15 cellular contexts compared by ENCODE assay signal in the genomic region with DNA sequence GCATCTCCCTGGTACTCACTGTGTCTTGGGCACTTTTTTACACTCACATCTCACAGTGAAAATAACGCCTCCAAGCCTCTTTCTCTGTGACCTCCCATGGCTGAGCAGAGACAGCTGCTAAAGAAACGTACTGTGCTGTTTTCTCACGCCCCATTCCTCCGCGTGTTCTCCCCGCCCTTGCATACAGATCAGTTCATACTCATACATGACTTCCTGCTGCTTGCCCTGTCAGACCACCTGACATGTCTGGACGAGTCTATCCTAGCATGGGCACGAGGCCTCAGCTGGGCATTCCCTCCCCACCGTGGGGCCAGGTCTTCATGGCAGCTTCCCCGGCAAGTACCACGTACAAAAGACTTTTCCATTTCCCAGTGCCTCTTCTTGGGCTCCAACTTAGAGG. TPM values are rescaled to one million over a fixed set of nuclear protein-coding genes. Genes with fewer than 3 reads are reported as not detected.
DNase-seq lines count a peak whose midpoint lies in the region; ATAC-seq and TF ChIP-seq lines count a peak whose summit lies in the region.
"Had no signal": no experiment of that assay in that cellular context is flagged by ENCODE, and none has a peak within 500 bp of the region (broad histone marks: within the 10 kb centered on the region; RNA-seq: fewer than 3 reads in every experiment).

No MANE protein-coding gene starts in this region.

- no peak for ATAC-seq in CD4-positive, CD25-positive, alpha-beta regulatory T cell (ENCODE audit: low read depth in 2 of 2)
- peak; percentile 78 for ATAC-seq in HG03066 (IDR thresholded peaks at IDR 0.05; ENCODE audit: low read depth, unreplicated experiment)
- ATAC-seq: left ventricle myocardium superior had no signal

- H3K4me1 Mint-ChIP-seq in CD4-positive, CD25-positive, alpha-beta regulatory T cell: peaks cover 0 to 22% (median 12%) of the 10 kb centered on the region in 4 donors
- peaks cover 22% of the 10 kb centered on the region for H3K4me1 Mint-ChIP-seq in chondrocyte (ENCODE audit: low read depth)

- no peak overlapping the region for H3K27ac ChIP-seq in CD4-positive, CD25-positive, alpha-beta regulatory T cell (ENCODE audit: insufficient read depth, low read length, poor library complexity, severe bottlenecking)
- H3K27ac ChIP-seq in left ventricle myocardium inferior (replicated peaks): no peak overlapping the region
- H3K27ac ChIP-seq: upper lobe of left lung had no signal

- H3K27me3 Mint-ChIP-seq in CD4-positive, CD25-positive, alpha-beta regulatory T cell: no peaks in the 10 kb centered on the region
- no peaks in the 10 kb centered on the region for H3K27me3 Mint-ChIP-seq in chondrocyte (ENCODE audit: low read depth)

- peaks cover 0 to 4% of the 10 kb centered on the region in 2 experiments for H3K9me3 ChIP-seq in CD4-positive, CD25-positive, alpha-beta regulatory T cell (ENCODE audit: control insufficient read depth in 2 of 2, low read length in 2 of 2)
- H3K9me3 ChIP-seq in left ventricle myocardium inferior (replicated peaks): peaks cover 9% of the 10 kb centered on the region

- no peaks in the 10 kb centered on the region for H3K4me1 ChIP-seq in CD4-positive, CD25-positive, alpha-beta regulatory T cell (ENCODE audit: control insufficient read depth, insufficient read depth, low read length, poor library complexity, severe bottlenecking)
- H3K4me1 ChIP-seq in left ventricle myocardium inferior: no peaks in the 10 kb centered on the region
- H3K4me1 ChIP-seq: upper lobe of left lung had no signal

- intact Hi-C loops in left ventricle myocardium inferior (cut with micrococcal nuclease): no loop called here

- peak in 1 of 3 donors; percentile 48 for DNase-seq in CD4-positive, CD25-positive, alpha-beta regulatory T cell
- DNase-seq in GM19240 (ENCODE audit: insufficient read length, low spot score): peak; percentile 23
- no peak for DNase-seq in chondrocyte (ENCODE audit: low spot score)
- DNase-seq in T-helper 9 cell: no peak
- no peak for DNase-seq in left ventricle myocardium inferior
- no peak for DNase-seq in H7
- DNase-seq in NCI-H1436 (lab: John Stamatoyannopoulos, UW): no peak
- DNase-seq: activated effector memory CD4-positive, alpha-beta T cell treated with Interleukin-2 at 50 U/mL for 16 hours; left ventricle myocardium superior; NCI-H2029 treated with DMSO at 0.1 percent for 48 hours; RPMI8226; upper lobe of left lung had no signal

- peaks cover 0 to 11% (median 4%) of the 10 kb centered on the region in 7 donors for H3K9me3 Mint-ChIP-seq in CD4-positive, CD25-positive, alpha-beta regulatory T cell
- peaks cover 12% of the 10 kb centered on the region for H3K9me3 Mint-ChIP-seq in chondrocyte (ENCODE audit: low read depth)

- H3K36me3 ChIP-seq in CD4-positive, CD25-positive, alpha-beta regulatory T cell (ENCODE audit: control insufficient read depth, insufficient read depth, low read length): no peaks in the 10 kb centered on the region
- H3K36me3 ChIP-seq in left ventricle myocardium inferior: no peaks in the 10 kb centered on the region
- H3K36me3 ChIP-seq in H7 (replicated peaks; ENCODE audit: control insufficient read depth, insufficient read depth, low read length): no peaks in the 10 kb centered on the region
- H3K36me3 ChIP-seq: upper lobe of left lung had no signal

- no peak overlapping the region for H3K4me3 ChIP-seq in CD4-positive, CD25-positive, alpha-beta regulatory T cell (ENCODE audit: low read depth, low read length)
- H3K4me3 ChIP-seq in left ventricle myocardium inferior (no peak overlapping the region), H7 (ENCODE audit: insufficient read depth, low read depth, low read length) (no peak overlapping the region)
- H3K4me3 ChIP-seq: BLaER1 treated with 17β-estradiol and CSF1 and Interleukin-3, amounts not matched to agents 10 nM and 100 nM; upper lobe of left lung had no signal

- TF ChIP-seq CTCF in chondrocyte (IDR thresholded peaks at IDR 0.05) (no peak), left ventricle myocardium inferior (IDR thresholded peaks at IDR 0.05; ENCODE audit: borderline replicate concordance) (no peak)

- no peaks in the 10 kb centered on the region for H3K27me3 ChIP-seq in CD4-positive, CD25-positive, alpha-beta regulatory T cell (ENCODE audit: control insufficient read depth, insufficient read depth, low read length)
- H3K27me3 ChIP-seq in left ventricle myocardium inferior (ENCODE audit: low read depth): no peaks in the 10 kb centered on the region
- no peaks in the 10 kb centered on the region for H3K27me3 ChIP-seq in H7 (ENCODE audit: control insufficient read depth, insufficient read depth, low read length)
- H3K27me3 ChIP-seq: BLaER1 treated with 17β-estradiol and CSF1 and Interleukin-3, amounts not matched to agents 10 nM and 100 nM; upper lobe of left lung had no signal

- H3K4me3 Mint-ChIP-seq in CD4-positive, CD25-positive, alpha-beta regulatory T cell: peak overlapping the region in 1 of 4 donors; percentile 10
- H3K4me3 Mint-ChIP-seq in chondrocyte (ENCODE audit: unreplicated experiment): no peak overlapping the region

- peak overlapping the region in 2 of 3 donors; percentile 62 to 80 for H3K27ac Mint-ChIP-seq in CD4-positive, CD25-positive, alpha-beta regulatory T cell
- peak overlapping the region; percentile 57 for H3K27ac Mint-ChIP-seq in chondrocyte (ENCODE audit: unreplicated experiment)

- H3K36me3 Mint-ChIP-seq in CD4-positive, CD25-positive, alpha-beta regulatory T cell: no peaks in the 10 kb centered on the region
- peaks cover 6% of the 10 kb centered on the region for H3K36me3 Mint-ChIP-seq in chondrocyte (ENCODE audit: low read depth)

RNA-seq across cellular contexts. Expression of a gene that starts 21.2 kb away (rescaled TPM):
- 0.17 TPM for total RNA-seq in CD4-positive, CD25-positive, alpha-beta regulatory T cell
- polyA plus RNA-seq in CD4-positive, CD25-positive, alpha-beta regulatory T cell: not detected
- total RNA-seq in chondrocyte (not detected in 3 replicates), left ventricle myocardium inferior (not detected)
- 0.11 and 0.38 TPM in 2 replicates for total RNA-seq in H7 (2014; rRNA removed; shearing (Covaris generic))
- total RNA-seq: left ventricle myocardium superior had no signal

RNA-seq across cellular contexts. Expression of a gene that starts 31.0 kb away (rescaled TPM):
- 1.3 TPM for total RNA-seq in CD4-positive, CD25-positive, alpha-beta regulatory T cell
- polyA plus RNA-seq in CD4-positive, CD25-positive, alpha-beta regulatory T cell: not detected
- total RNA-seq in chondrocyte (not detected in 3 replicates), left ventricle myocardium inferior (0.27 TPM)
- not detected in 2 replicates for total RNA-seq in H7 (2014; rRNA removed; shearing (Covaris generic))
- total RNA-seq: pulmonary artery endothelial cell had no signal

RNA-seq across cellular contexts. Expression of a gene that starts 41.1 kb away (rescaled TPM):
- 3.4 TPM for total RNA-seq in CD4-positive, CD25-positive, alpha-beta regulatory T cell
- 1 to 10 TPM in 1 of 4 donors, under 1 TPM in 3; 0.43 to 1.5 (median 0.76) TPM for polyA plus RNA-seq in CD4-positive, CD25-positive, alpha-beta regulatory T cell
- total RNA-seq in chondrocyte (3.4 to 6.1 TPM (median 5.1 TPM) in 3 replicates), left ventricle myocardium inferior (0.38 TPM)
- 14.9 and 24.8 TPM in 2 replicates for total RNA-seq in H7 (2014; rRNA removed; shearing (Covaris generic))
